1 cellular context compared by ENCODE assay signal in the genomic region with DNA sequence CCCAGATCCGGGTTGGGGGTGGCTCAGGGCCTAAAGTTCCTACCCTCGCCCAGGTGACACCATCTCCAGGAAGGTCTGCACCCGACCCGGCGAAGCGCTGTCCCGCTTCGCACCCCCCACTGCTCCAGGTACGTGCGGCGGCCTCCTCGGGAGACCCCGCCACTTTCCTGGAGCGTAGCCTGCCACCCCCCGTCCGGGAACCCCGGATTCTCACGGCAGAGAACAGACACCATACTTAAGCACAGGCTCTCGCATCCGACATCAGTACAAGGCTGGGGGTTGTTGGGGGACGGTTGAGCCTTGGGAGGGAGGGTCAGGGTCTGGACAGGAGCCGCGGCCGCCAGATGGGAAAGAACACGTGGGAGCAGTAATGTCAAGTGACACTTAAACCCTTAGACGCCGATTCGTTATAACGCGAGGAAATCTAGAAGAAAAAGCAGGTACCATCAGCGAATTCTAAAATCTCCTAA.
TF ChIP-seq lines count a peak whose summit lies in the region.

No MANE protein-coding gene starts in this region.

TF ChIP-seq in HepG2, 621 proteins besides CTCF, POLR2A, EP300 and RAD21 (continued from another document and continues in another):
- TF ChIP-seq MEIS2 (CRISPR knock-in tag; IDR thresholded peaks at IDR 0.05) = peak; percentile 29; the same call in 1 of the 2 replicates
- TF ChIP-seq ZNF670 (CRISPR knock-in tag; IDR thresholded peaks at IDR 0.05; ENCODE audit: borderline replicate concordance) = peak; percentile 64; the same call in 1 of the 2 replicates
- TF ChIP-seq MTF1 (CRISPR knock-in tag; IDR thresholded peaks at IDR 0.05) = peak; percentile 44; the same call in 1 of the 2 replicates
- no peak; the same call in 1 of the 2 replicates for TF ChIP-seq NFAT5 (CRISPR knock-in tag; IDR thresholded peaks at IDR 0.05)
- TF ChIP-seq ZNF839 (CRISPR knock-in tag; IDR thresholded peaks at IDR 0.05; ENCODE audit: borderline replicate concordance) = peak; percentile 40; the same call in 1 of the 2 replicates
- TF ChIP-seq ZNF761 (CRISPR knock-in tag; conservative IDR thresholded peaks at IDR 0.05) = peak; percentile 86; the same call in 1 of the 2 replicates
- TF ChIP-seq FOSL2 (CRISPR knock-in tag; IDR thresholded peaks at IDR 0.05) = 0 out of 2 replicates have a peak, but pooled peaks have one; percentile 3
- peak; percentile 33; the same call in 1 of the 2 replicates for TF ChIP-seq MAF1 (CRISPR knock-in tag; IDR thresholded peaks at IDR 0.05; ENCODE audit: borderline replicate concordance)
- peak; percentile 46; the same call in 1 of the 2 replicates for TF ChIP-seq ZNF558 (CRISPR knock-in tag; IDR thresholded peaks at IDR 0.05; ENCODE audit: borderline replicate concordance)
- TF ChIP-seq, protein P1, sequence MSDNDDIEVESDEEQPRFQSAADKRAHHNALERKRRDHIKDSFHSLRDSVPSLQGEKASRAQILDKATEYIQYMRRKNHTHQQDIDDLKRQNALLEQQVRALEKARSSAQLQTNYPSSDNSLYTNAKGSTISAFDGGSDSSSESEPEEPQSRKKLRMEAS (IDR thresholded peaks at IDR 0.05) = peak; percentile 97
- peak; percentile 63; the same call in 1 of the 2 replicates for TF ChIP-seq ZNF501 (CRISPR knock-in tag; IDR thresholded peaks at IDR 0.05)
- TF ChIP-seq, protein P2, sequence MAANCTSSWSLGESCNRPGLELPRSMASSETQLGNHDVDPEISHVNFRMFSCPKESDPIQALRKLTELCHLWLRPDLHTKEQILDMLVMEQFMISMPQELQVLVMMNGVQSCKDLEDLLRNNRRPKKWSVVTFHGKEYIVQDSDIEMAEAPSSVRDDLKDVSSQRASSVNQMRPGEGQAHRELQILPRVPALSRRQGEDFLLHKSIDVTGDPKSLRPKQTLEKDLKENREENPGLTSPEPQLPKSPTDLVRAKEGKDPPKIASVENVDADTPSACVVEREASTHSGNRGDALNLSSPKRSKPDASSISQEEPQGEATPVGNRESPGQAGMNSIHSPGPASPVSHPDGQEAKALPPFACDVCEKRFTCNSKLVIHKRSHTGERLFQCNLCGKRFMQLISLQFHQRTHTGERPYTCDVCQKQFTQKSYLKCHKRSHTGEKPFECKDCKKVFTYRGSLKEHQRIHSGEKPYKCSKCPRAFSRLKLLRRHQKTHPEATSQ (CRISPR knock-in tag; IDR thresholded peaks at IDR 0.05; ENCODE audit: borderline replicate concordance) = peak; percentile 38; the same call in 1 of the 2 replicates
- TF ChIP-seq SALL1 (CRISPR knock-in tag; IDR thresholded peaks at IDR 0.05) = peak; percentile 81
- TF ChIP-seq ZNF20 (CRISPR knock-in tag; IDR thresholded peaks at IDR 0.05) = 0 out of 2 replicates have a peak, but pooled peaks have one; percentile 37
- TF ChIP-seq XRCC5 (optimal IDR thresholded peaks at IDR 0.05; ENCODE audit: low read length) = peak; percentile 5
- peak; percentile 91 for TF ChIP-seq MYC (CRISPR knock-in tag; IDR thresholded peaks at IDR 0.05; ENCODE audit: borderline replicate concordance)
- TF ChIP-seq ZNF563 (CRISPR knock-in tag; IDR thresholded peaks at IDR 0.05) = peak; percentile 70; the same call in 1 of the 2 replicates
- TF ChIP-seq ADNP (CRISPR knock-in tag; IDR thresholded peaks at IDR 0.05) = no peak
- TF ChIP-seq ZNF605 (CRISPR knock-in tag; IDR thresholded peaks at IDR 0.05) = no peak
- TF ChIP-seq, protein P3, sequence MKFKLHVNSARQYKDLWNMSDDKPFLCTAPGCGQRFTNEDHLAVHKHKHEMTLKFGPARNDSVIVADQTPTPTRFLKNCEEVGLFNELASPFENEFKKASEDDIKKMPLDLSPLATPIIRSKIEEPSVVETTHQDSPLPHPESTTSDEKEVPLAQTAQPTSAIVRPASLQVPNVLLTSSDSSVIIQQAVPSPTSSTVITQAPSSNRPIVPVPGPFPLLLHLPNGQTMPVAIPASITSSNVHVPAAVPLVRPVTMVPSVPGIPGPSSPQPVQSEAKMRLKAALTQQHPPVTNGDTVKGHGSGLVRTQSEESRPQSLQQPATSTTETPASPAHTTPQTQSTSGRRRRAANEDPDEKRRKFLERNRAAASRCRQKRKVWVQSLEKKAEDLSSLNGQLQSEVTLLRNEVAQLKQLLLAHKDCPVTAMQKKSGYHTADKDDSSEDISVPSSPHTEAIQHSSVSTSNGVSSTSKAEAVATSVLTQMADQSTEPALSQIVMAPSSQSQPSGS (CRISPR knock-in tag; IDR thresholded peaks at IDR 0.05) = no peak
- TF ChIP-seq MEF2D (CRISPR knock-in tag; IDR thresholded peaks at IDR 0.05) = peak; percentile 30; the same call in 1 of the 2 replicates
- peak; percentile 27; the same call in 1 of the 2 replicates for TF ChIP-seq ZFP90 (CRISPR knock-in tag; IDR thresholded peaks at IDR 0.05; ENCODE audit: borderline replicate concordance)
- TF ChIP-seq SIN3A (IDR thresholded peaks at IDR 0.05; ENCODE audit: borderline replicate concordance, low read depth, low read length) = peak; percentile 79
- TF ChIP-seq ZMAT3 (CRISPR knock-in tag; conservative IDR thresholded peaks at IDR 0.05) = 0 out of 2 replicates have a peak, but pooled peaks have one; percentile 68
- TF ChIP-seq ZNF263 (CRISPR knock-in tag; IDR thresholded peaks at IDR 0.05) = 0 out of 2 replicates have a peak, but pooled peaks have one; percentile 11
- TF ChIP-seq, protein P4, sequence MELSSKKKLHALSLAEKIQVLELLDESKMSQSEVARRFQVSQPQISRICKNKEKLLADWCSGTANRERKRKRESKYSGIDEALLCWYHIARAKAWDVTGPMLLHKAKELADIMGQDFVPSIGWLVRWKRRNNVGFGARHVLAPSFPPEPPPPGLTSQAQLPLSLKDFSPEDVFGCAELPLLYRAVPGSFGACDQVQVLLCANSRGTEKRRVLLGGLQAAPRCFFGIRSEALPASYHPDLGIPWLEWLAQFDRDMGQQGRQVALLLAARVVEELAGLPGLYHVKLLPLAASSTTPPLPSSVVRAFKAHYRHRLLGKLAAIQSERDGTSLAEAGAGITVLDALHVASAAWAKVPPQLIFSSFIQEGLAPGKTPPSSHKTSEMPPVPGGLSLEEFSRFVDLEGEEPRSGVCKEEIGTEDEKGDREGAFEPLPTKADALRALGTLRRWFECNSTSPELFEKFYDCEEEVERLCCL (CRISPR knock-in tag; IDR thresholded peaks at IDR 0.05; ENCODE audit: borderline replicate concordance) = no peak
- TF ChIP-seq USF2 (IDR thresholded peaks at IDR 0.05; ENCODE audit: low read depth, low read length) = peak; percentile 58
- peak; percentile 81; the same call in 1 of the 2 replicates for TF ChIP-seq USF2 (CRISPR knock-in tag; IDR thresholded peaks at IDR 0.05; ENCODE audit: borderline replicate concordance)
- TF ChIP-seq GABPB1 (CRISPR knock-in tag; IDR thresholded peaks at IDR 0.05) = peak; percentile 48; the same call in 1 of the 2 replicates
- no peak for TF ChIP-seq GLMP (CRISPR knock-in tag; IDR thresholded peaks at IDR 0.05; ENCODE audit: borderline replicate concordance)
- 0 out of 2 replicates have a peak, but pooled peaks have one; percentile 13 for TF ChIP-seq RXRB (CRISPR knock-in tag; IDR thresholded peaks at IDR 0.05; ENCODE audit: borderline replicate concordance)
- no peak for TF ChIP-seq ZNF460 (CRISPR knock-in tag; IDR thresholded peaks at IDR 0.05; ENCODE audit: borderline replicate concordance)
- TF ChIP-seq ZNF709 (CRISPR knock-in tag; IDR thresholded peaks at IDR 0.05) = 0 out of 2 replicates have a peak, but pooled peaks have one; percentile 16
- TF ChIP-seq ZNF790 (CRISPR knock-in tag; IDR thresholded peaks at IDR 0.05; ENCODE audit: borderline replicate concordance) = 0 out of 2 replicates have a peak, but pooled peaks have one; percentile 27
- 0 out of 2 replicates have a peak, but pooled peaks have one; percentile 28 for TF ChIP-seq ZNF143 (CRISPR knock-in tag; IDR thresholded peaks at IDR 0.05)
- TF ChIP-seq SMAD9 (CRISPR knock-in tag; IDR thresholded peaks at IDR 0.05) = 0 out of 2 replicates have a peak, but pooled peaks have one; percentile 37
- peak; percentile 1 for TF ChIP-seq TBL1XR1 (IDR thresholded peaks at IDR 0.05; ENCODE audit: borderline replicate concordance, low read length, partially characterized antibody)
- peak; percentile 71; the same call in 1 of the 2 replicates for TF ChIP-seq ZNF430 (CRISPR knock-in tag; IDR thresholded peaks at IDR 0.05)
- TF ChIP-seq ZFP82 (CRISPR knock-in tag; IDR thresholded peaks at IDR 0.05; ENCODE audit: borderline replicate concordance) = peak; percentile 56
- no peak for TF ChIP-seq PAF1 (CRISPR knock-in tag; IDR thresholded peaks at IDR 0.05)
- no peak; the same call in 1 of the 2 replicates for TF ChIP-seq MYPOP (CRISPR knock-in tag; IDR thresholded peaks at IDR 0.05)
